8 cellular contexts compared by ENCODE assay signal in the genomic region with DNA sequence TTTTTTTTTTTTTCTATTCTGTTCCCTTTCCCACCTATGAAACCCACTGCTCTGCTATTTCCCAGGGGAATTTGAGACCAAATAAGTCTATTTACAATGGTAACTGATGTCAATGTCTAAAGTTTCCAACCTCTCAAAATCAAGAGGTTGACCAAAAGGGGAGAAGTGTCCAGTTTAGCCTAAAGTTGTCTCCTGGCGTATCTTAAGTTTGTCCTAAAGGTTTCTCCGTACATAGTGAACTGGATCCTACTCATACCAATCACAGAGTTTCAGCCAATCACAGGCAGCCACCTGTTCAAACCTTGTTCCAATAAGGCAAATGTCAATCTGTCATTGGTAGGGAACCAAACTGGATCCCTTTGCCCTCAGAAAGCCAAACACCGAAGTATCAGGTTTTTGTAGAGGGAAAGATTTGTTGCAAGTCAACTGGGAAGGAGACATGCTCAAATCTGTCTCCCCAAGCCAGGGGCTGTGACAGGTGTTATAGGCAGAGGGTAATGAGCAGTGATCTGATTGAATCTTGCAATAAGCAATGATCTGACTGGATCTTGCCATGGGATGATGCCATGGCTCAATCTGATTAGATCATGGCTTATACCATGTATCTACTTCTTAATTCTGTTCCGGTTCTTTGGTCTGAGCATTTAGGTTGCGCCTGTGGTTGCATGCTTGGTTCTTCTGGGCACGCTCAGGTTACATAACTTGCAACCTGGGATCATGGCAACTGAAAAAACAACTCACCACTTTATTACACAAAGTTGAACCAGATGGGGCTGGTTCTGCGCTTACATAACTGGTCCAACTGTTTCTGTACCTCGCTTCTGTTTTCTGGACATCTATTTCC. TPM values are rescaled to one million over a fixed set of nuclear protein-coding genes. Genes with fewer than 3 reads are reported as not detected.
DNase-seq lines count a peak whose midpoint lies in the region; ATAC-seq and TF ChIP-seq lines count a peak whose summit lies in the region.

No MANE protein-coding gene starts in this region.

- H3K4me3 Mint-ChIP-seq in CD4-positive, alpha-beta T cell = peak overlapping the region; percentile 91

- peak overlapping the region; percentile 96 for H3K4me2 ChIP-seq in mesendoderm (ENCODE audit: low read length)

- H3K27ac ChIP-seq in CD4-positive, alpha-beta T cell (ENCODE audit: low read depth, low read length) = peak overlapping the region; percentile 85
- H3K27ac ChIP-seq in mesendoderm (ENCODE audit: low read depth, low read length) (no peak overlapping the region), tibial nerve (peak overlapping the region; percentile 92 to 98 (median 96))

- no peak for TF ChIP-seq EP300 in tibial nerve (IDR thresholded peaks at IDR 0.05)

- TF ChIP-seq POLR2A in tibial nerve (IDR thresholded peaks at IDR 0.05) = no peak

- H3K4ac ChIP-seq in mesendoderm (ENCODE audit: low read depth, low read length) = no peak overlapping the region

- WGBS in mesendoderm (ENCODE audit: extremely low coverage, insufficient coverage, low lambda C conversion rate) = no CpG with 5 or more reads among the region's 8 CpGs
- 70 to 76% methylated on average over 8 of the region's 8 CpGs for WGBS in tibial nerve, 2 donors

- ATAC-seq in CD4-positive, alpha-beta T cell (ENCODE audit: poor library complexity) = no peak
- ATAC-seq in GM21576 (IDR thresholded peaks at IDR 0.05; ENCODE audit: unreplicated experiment) (no peak), HG02798 (IDR thresholded peaks at IDR 0.05; ENCODE audit: poor library complexity, unreplicated experiment) (no peak)

- peaks cover 11% of the 10 kb centered on the region for H3K79me1 ChIP-seq in mesendoderm (ENCODE audit: low read length)

- H3K9ac ChIP-seq in mesendoderm (ENCODE audit: low read length) = peak overlapping the region; percentile 90

- TF ChIP-seq CTCF in CD4-positive, alpha-beta T cell (IDR thresholded peaks at IDR 0.05) = no peak
- no peak for TF ChIP-seq CTCF in tibial nerve (IDR thresholded peaks at IDR 0.05)

- peaks cover 6% of the 10 kb centered on the region for H3K36me3 Mint-ChIP-seq in CD4-positive, alpha-beta T cell (ENCODE audit: low read depth)

- H2AK5ac ChIP-seq in mesendoderm (ENCODE audit: low read length) = no peak overlapping the region

- intact Hi-C loops in CD4-positive, alpha-beta T cell (cut with DNase I, micrococcal nuclease) = no loop called here

- POLR2A ChIA-PET in CD4-positive, alpha-beta T cell (lab: Charles Lee) = interaction anchor here (1.0 to 1.4 kb wide), 3 partner anchors 10 to 247 kb away, joined by 3 to 4 read pairs (median 3); no protein-coding TSS in a partner anchor

- no peak overlapping the region for H4K8ac ChIP-seq in mesendoderm (ENCODE audit: low read depth, low read length)

- no peaks in the 10 kb centered on the region for H3K9me3 Mint-ChIP-seq in CD4-positive, alpha-beta T cell

- no peak overlapping the region for H3K23ac ChIP-seq in mesendoderm (ENCODE audit: low read length)

- peaks cover 63% of the 10 kb centered on the region for H3K4me1 Mint-ChIP-seq in CD4-positive, alpha-beta T cell (ENCODE audit: low read depth)

- H3K18ac ChIP-seq in mesendoderm (ENCODE audit: low read length) = no peak overlapping the region

- peak overlapping the region; percentile 83 for H3K27ac Mint-ChIP-seq in CD4-positive, alpha-beta T cell

- H3K27me3 Mint-ChIP-seq in CD4-positive, alpha-beta T cell = no peaks in the 10 kb centered on the region

- H3K56ac ChIP-seq in mesendoderm (ENCODE audit: low read length) = peak overlapping the region; percentile 83

- no peak overlapping the region for H2BK120ac ChIP-seq in mesendoderm (ENCODE audit: low read depth, low read length)

- peak overlapping the region; percentile 44 for H4K5ac ChIP-seq in mesendoderm (ENCODE audit: low read length)

- H3K4me1 ChIP-seq in mesendoderm (ENCODE audit: control insufficient read depth, low read depth, low read length) = peaks cover 6% of the 10 kb centered on the region
- H3K4me1 ChIP-seq in tibial nerve = peaks cover 0 to 39% (median 23%) of the 10 kb centered on the region in 4 donors

- H3K4me3 ChIP-seq in mesendoderm (ENCODE audit: low read length) (no peak overlapping the region), tibial nerve (peak overlapping the region; percentile 81 to 90 (median 88))

- H2BK5ac ChIP-seq in mesendoderm (ENCODE audit: low read length) = no peak overlapping the region

- no peaks in the 10 kb centered on the region for H3K9me3 ChIP-seq in CD4-positive, alpha-beta T cell (ENCODE audit: control insufficient read depth, low read length)
- no peaks in the 10 kb centered on the region for H3K9me3 ChIP-seq in tibial nerve

- H3K36me3 ChIP-seq in mesendoderm (ENCODE audit: control insufficient read depth, insufficient read depth, low read length) (no peaks in the 10 kb centered on the region), tibial nerve (peaks cover 0 to 7% (median 0%) of the 10 kb centered on the region in 3 donors)

- CTCF ChIA-PET in CD4-positive, alpha-beta T cell (lab: Charles Lee) = no interaction called here

- peaks cover 11% of the 10 kb centered on the region for H3K79me2 ChIP-seq in mesendoderm (ENCODE audit: control insufficient read depth, insufficient read depth, low read length)

- no peaks in the 10 kb centered on the region for H3K27me3 ChIP-seq in CD4-positive, alpha-beta T cell (ENCODE audit: control insufficient read depth, insufficient read depth, low read length)
- no peaks in the 10 kb centered on the region for H3K27me3 ChIP-seq in mesendoderm (ENCODE audit: insufficient read depth, low read length, poor library complexity)
- H3K27me3 ChIP-seq in tibial nerve = no peaks in the 10 kb centered on the region

- DNase-seq in CD4-positive, alpha-beta T cell = peak in 1 of 10 experiments; percentile 24
- DNase-seq in HK-2 (ENCODE audit: unreplicated experiment) (peak; percentile 18), RKO (ENCODE audit: low spot score) (peak; percentile 88), cerebellum (ENCODE audit: low spot score) (peak; percentile 71), mesendoderm (peak; percentile 49), tibial nerve (ENCODE audit: low spot score in 2 of 2) (no peak)

- no peak overlapping the region for H2BK15ac ChIP-seq in mesendoderm (replicated peaks; ENCODE audit: low read depth)

RNA-seq across cellular contexts. Expression of a gene that starts 1.1 kb away (rescaled TPM):
- 1 to 10 TPM; 1.8 to 2.0 TPM for total RNA-seq in CD4-positive, alpha-beta T cell
- total RNA-seq in cerebellum (8.7 TPM), tibial nerve (10 to 100 TPM; 11.8 to 22.2 (median 13.6) TPM)
- polyA plus RNA-seq in mesendoderm (2013, experiment 1 of 2) = 14.1 TPM
- polyA plus RNA-seq in mesendoderm (2013, experiment 2 of 2) = 14.8 TPM

RNA-seq across cellular contexts. Expression of a gene that starts 41.0 kb away (rescaled TPM):
- not detected for total RNA-seq in CD4-positive, alpha-beta T cell
- 1.3 TPM for total RNA-seq in cerebellum
- polyA plus RNA-seq in mesendoderm (2013, experiment 1 of 2) = 0.04 TPM
- 0.06 TPM for polyA plus RNA-seq in mesendoderm (2013, experiment 2 of 2)
- 10 to 100 TPM in 1 of 4 donors, 1 to 10 TPM in 1, not detected in 2; 1.5 to 11.1 TPM for total RNA-seq in tibial nerve

RNA-seq across cellular contexts. Expression of a gene that starts 59.8 kb away (rescaled TPM):
- total RNA-seq in CD4-positive, alpha-beta T cell = not detected
- total RNA-seq in cerebellum (1.1 TPM), tibial nerve (10 to 100 TPM in 1 of 4 donors, 1 to 10 TPM in 2, not detected in 1; 2.2 to 10.5 (median 8.6) TPM)
- 0.18 TPM for polyA plus RNA-seq in mesendoderm (2013, experiment 1 of 2)
- 0.24 TPM for polyA plus RNA-seq in mesendoderm (2013, experiment 2 of 2)

Comparison
In these comparisons a context has a peak if more than half of its experiments do, and no peak if none do; other contexts are left out.
1. DNase-seq: peak in HK-2 (single experiment), RKO (single experiment), cerebellum (single experiment) and mesendoderm (single experiment); none in tibial nerve (0 of 2).